ENCODE assay signal across 16 cellular contexts in the genomic region with DNA sequence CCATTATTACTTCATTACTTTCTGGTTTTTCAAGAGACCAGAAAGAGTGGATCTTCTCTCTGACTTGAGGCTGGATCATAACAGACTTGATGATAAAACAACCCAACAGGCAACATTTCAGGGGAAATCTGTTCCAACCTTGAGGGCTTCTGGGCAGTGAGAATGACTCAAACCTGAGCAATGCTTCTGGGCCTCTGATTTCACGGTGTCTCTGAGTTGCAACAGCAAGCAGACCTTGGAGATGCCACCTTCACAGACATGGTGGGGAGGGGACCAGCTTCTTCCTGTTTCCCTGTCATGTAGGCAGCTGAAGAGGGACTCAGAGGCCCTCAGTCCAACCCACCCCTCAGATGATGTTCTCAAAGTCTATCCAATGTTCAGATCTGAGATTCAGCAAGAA.
DNase-seq lines count a peak whose midpoint lies in the region; TF ChIP-seq lines count a peak whose summit lies in the region.
"Had no signal": no experiment of that assay in that cellular context is flagged by ENCODE, and none has a peak within 500 bp of the region (broad histone marks: within the 10 kb centered on the region; RNA-seq: fewer than 3 reads in every experiment).

No MANE protein-coding gene starts in this region.

- CTCF ChIA-PET in Caco-2 (lab: Charles Lee): no interaction called here

- no peaks in the 10 kb centered on the region for H3K36me3 ChIP-seq in Caco-2 (ENCODE audit: control insufficient read depth, insufficient read depth, low read length)

- POLR2A ChIA-PET in Caco-2 (lab: Charles Lee): no interaction called here

- intact Hi-C loops in Caco-2 (cut with micrococcal nuclease; ENCODE audit: unreplicated experiment): no loop called here

- H3K4me3 ChIP-seq in fibroblast of the aortic adventitia (ENCODE audit: low read depth, low read length) (no peak overlapping the region), Caco-2 (ENCODE audit: low read depth, low read length) (no peak overlapping the region)

- no peaks in the 10 kb centered on the region for H3K36me3 Mint-ChIP-seq in Caco-2 (ENCODE audit: insufficient read depth, unreplicated experiment)
- H3K36me3 Mint-ChIP-seq: mesothelial cell of epicardium, T-cell had no signal

- H3K27ac Mint-ChIP-seq in Caco-2 (ENCODE audit: unreplicated experiment): no peak overlapping the region
- H3K27ac Mint-ChIP-seq: activated CD4-positive, alpha-beta memory T cell treated with anti-CD3 and anti-CD28 coated beads, Interleukin-2, amount 10 ng/mL, durations not matched to agents 7 days and 5 days; B cell; mesothelial cell of epicardium; T-cell had no signal

- H3K4me1 ChIP-seq in Caco-2: no peaks in the 10 kb centered on the region

- BruUV-seq in Caco-2 (replicated peaks; lab: Mats Ljungman, UMichigan): no TSS peak

- no peaks in the 10 kb centered on the region for H3K9me3 ChIP-seq in Caco-2

- DNase-seq in AG08396 (ENCODE audit: low spot score) (peak; percentile 26), HCEC 1CT (peak; percentile 45), amniotic epithelial cell (ENCODE audit: low read depth) (peak; percentile 61), fibroblast of the aortic adventitia (ENCODE audit: low read depth) (peak; percentile 79), Caco-2 (no peak), COR-L47 (lab: John Stamatoyannopoulos, UW) (no peak), GM20000 (ENCODE audit: low spot score) (no peak)
- no peak for DNase-seq in effector CD4-positive, alpha-beta T cell
- DNase-seq: activated CD4-positive, alpha-beta memory T cell treated with anti-CD3 and anti-CD28 coated beads, Interleukin-2, amount 10 ng/mL, durations not matched to agents 7 days and 5 days; activated T-cell treated with anti-CD3 and anti-CD28 coated beads, Interleukin-2, amount 50 U/mL, for 48 hours; NCI-H1105 treated with DMSO at 0.1 percent for 48 hours; NCI-H2171; T-cell had no signal

- no peaks in the 10 kb centered on the region for H3K27me3 ChIP-seq in Caco-2 (replicated peaks; ENCODE audit: control insufficient read depth, insufficient read depth, low read length)

- H3K4me1 Mint-ChIP-seq in Caco-2 (ENCODE audit: low read depth, unreplicated experiment): no peaks in the 10 kb centered on the region
- H3K4me1 Mint-ChIP-seq: activated CD4-positive, alpha-beta memory T cell treated with anti-CD3 and anti-CD28 coated beads, Interleukin-2, amount 10 ng/mL, durations not matched to agents 7 days and 5 days; B cell; mesothelial cell of epicardium; neural crest cell; T-cell had no signal

- peaks cover 16% of the 10 kb centered on the region for H3K27me3 Mint-ChIP-seq in Caco-2 (ENCODE audit: insufficient read depth, unreplicated experiment)

- H3K4me3 Mint-ChIP-seq in Caco-2 (ENCODE audit: unreplicated experiment): no peak overlapping the region
- H3K4me3 Mint-ChIP-seq: activated CD4-positive, alpha-beta memory T cell treated with anti-CD3 and anti-CD28 coated beads, Interleukin-2, amount 10 ng/mL, durations not matched to agents 7 days and 5 days; B cell; mesothelial cell of epicardium; neural crest cell; T-cell had no signal

- no peak for TF ChIP-seq CTCF in fibroblast of the aortic adventitia (IDR thresholded peaks at IDR 0.05; ENCODE audit: insufficient read depth, low read length)
- no peak for TF ChIP-seq CTCF in Caco-2 (IDR thresholded peaks at IDR 0.05; ENCODE audit: insufficient read depth in 1 of 2, low read depth in 1 of 2, low read length in 1 of 2, severe bottlenecking in 1 of 2, unreplicated experiment in 1 of 2)
- no peak for TF ChIP-seq CTCF in GM20000 (IDR thresholded peaks at IDR 0.05; ENCODE audit: extremely low read depth, missing control alignments)

- H3K9me3 Mint-ChIP-seq in Caco-2 (ENCODE audit: unreplicated experiment): no peaks in the 10 kb centered on the region
- H3K9me3 Mint-ChIP-seq: activated CD4-positive, alpha-beta memory T cell treated with anti-CD3 and anti-CD28 coated beads, Interleukin-2, amount 10 ng/mL, durations not matched to agents 7 days and 5 days; T-cell had no signal

Comparison
In these comparisons a context has a peak if more than half of its experiments do, and no peak if none do; other contexts are left out.
1. DNase-seq: peak in AG08396 (single experiment), HCEC 1CT (single experiment), amniotic epithelial cell (single experiment) and fibroblast of the aortic adventitia (single experiment); none in effector CD4-positive, alpha-beta T cell (single experiment), Caco-2 (0 of 2), COR-L47 (single experiment) and GM20000 (single experiment).